Comparison of ENCODE assay signal across 17 cellular contexts in the genomic region with DNA sequence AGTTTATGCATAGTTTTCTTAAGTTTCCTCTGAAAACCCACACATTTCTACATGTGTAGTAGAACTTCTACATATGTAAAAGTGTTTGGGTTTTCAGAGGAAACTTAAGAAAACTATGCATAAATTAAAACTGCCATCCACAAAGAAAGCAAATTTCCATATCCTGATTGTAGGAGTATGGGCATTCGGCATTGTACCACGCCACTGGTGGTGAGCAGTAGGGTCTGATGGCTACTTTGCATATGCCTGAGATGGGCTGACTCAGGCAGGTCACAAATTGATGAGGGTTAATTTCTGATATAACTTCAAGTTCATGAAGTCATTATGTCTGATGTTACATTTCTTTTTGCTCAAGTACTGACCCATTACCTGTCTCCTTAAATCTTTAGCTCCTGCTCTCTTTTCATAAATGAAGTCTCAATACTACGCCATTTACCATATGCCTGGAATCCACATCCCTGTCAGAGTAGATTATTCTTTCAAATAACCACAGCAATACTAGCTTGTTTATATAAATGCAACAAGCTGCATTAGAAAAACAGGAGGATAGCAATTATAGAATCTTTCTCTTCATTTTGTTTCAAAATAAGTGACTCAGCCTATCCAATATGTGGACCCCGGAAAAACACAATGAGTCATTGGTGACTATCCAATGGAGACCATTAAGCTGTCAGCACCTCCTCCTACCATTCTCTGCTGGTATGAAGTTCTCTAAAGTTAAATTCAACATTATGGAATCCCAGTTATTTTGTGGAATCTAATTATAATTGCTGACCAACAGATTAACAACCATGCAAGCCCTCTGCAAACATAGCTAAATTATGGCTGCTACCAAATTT.
DNase-seq lines count a peak whose midpoint lies in the region; ATAC-seq, FAIRE-seq and TF ChIP-seq lines count a peak whose summit lies in the region.
"Had no signal": no experiment of that assay in that cellular context is flagged by ENCODE, and none has a peak within 500 bp of the region (broad histone marks: within the 10 kb centered on the region; RNA-seq: fewer than 3 reads in every experiment).

No MANE protein-coding gene starts in this region.

- peaks cover 3% of the 10 kb centered on the region for H3K4me1 ChIP-seq in suprapubic skin
- H3K4me1 ChIP-seq: BLaER1, heart right ventricle had no signal

- 79% methylated on average over 4 of the region's 4 CpGs for WGBS in suprapubic skin

- H3K36me3 ChIP-seq in suprapubic skin = no peaks in the 10 kb centered on the region
- H3K36me3 ChIP-seq: BLaER1, heart right ventricle had no signal

- in situ Hi-C loops in astrocyte of the spinal cord (cut with HindIII; ENCODE audit: low sequenced_read_pairs) = no loop called here

- no peak overlapping the region for H3K27ac ChIP-seq in suprapubic skin
- H3K27ac ChIP-seq: BLaER1, heart right ventricle, HL-60 had no signal

- intact Hi-C loops in left colon (cut with DNase I, micrococcal nuclease) = no loop called here

- ATAC-seq in left colon = no peak
- ATAC-seq: heart right ventricle; stimulated activated naive B cell treated with anti-CD40 and anti-IgM and Interleukin-4, amounts not matched to agents 10 μg/mL and 1 μg/mL and 100 μg/mL, for 72 hours had no signal

- FAIRE-seq in HTR-8/SVneo (lab: Jason Lieb, UNC) = no peak

- H3K4me3 ChIP-seq in astrocyte of the spinal cord (ENCODE audit: low read depth, low read length) = no peak overlapping the region
- no peak overlapping the region for H3K4me3 ChIP-seq in suprapubic skin
- H3K4me3 ChIP-seq: BLaER1, heart right ventricle had no signal

- no peak for TF ChIP-seq POLR2A in suprapubic skin (IDR thresholded peaks at IDR 0.05)

- no peak for TF ChIP-seq EP300 in suprapubic skin (IDR thresholded peaks at IDR 0.05)

- no peaks in the 10 kb centered on the region for H3K9me3 ChIP-seq in suprapubic skin
- H3K9me3 ChIP-seq: BLaER1, heart right ventricle had no signal

- H3K27me3 ChIP-seq in suprapubic skin = no peaks in the 10 kb centered on the region
- H3K27me3 ChIP-seq: BLaER1, heart right ventricle had no signal

- DNase-seq in AG08396 (ENCODE audit: low spot score) (peak; percentile 49), HTR-8/SVneo (ENCODE audit: insufficient read length, low spot score) (peak; percentile 59), astrocyte of the spinal cord (ENCODE audit: low read depth, low spot score) (peak; percentile 87), iris pigment epithelial cell (ENCODE audit: low read depth) (peak; percentile 85), SHP77 (lab: John Stamatoyannopoulos, UW) (no peak), left colon (no peak), suprapubic skin (ENCODE audit: low spot score in 2 of 2) (no peak)
- DNase-seq in activated CD4-positive, CD25-positive, alpha-beta regulatory T cell treated with anti-CD3 and anti-CD28 coated beads, Interleukin-2, amount 50 U/mL, for 72 hours = no peak
- DNase-seq: heart right ventricle; NCI-H1048; NCI-H446; OCI-M1; stimulated activated CD4-positive, alpha-beta T cell treated with anti-CD3 and anti-CD28 coated beads, Interleukin-2, amount 100 ng/mL, for 48 hours; stimulated activated naive B cell treated with anti-CD40 and anti-IgM and Interleukin-4, amounts not matched to agents 10 μg/mL and 1 μg/mL and 100 μg/mL, for 72 hours; T-helper 9 cell had no signal

- TF ChIP-seq CTCF in astrocyte of the spinal cord (IDR thresholded peaks at IDR 0.05; ENCODE audit: low read depth, low read length) (no peak), suprapubic skin (IDR thresholded peaks at IDR 0.05) (no peak)

Comparison
In these comparisons a context has a peak if more than half of its experiments do, and no peak if none do; other contexts are left out.
1. DNase-seq: peak in AG08396 (single experiment), HTR-8/SVneo (single experiment), astrocyte of the spinal cord (single experiment) and iris pigment epithelial cell (single experiment); none in SHP77 (0 of 2), left colon (0 of 2), activated CD4-positive, CD25-positive, alpha-beta regulatory T cell treated with anti-CD3 and anti-CD28 coated beads, Interleukin-2, amount 50 U/mL, for 72 hours (single experiment) and suprapubic skin (0 of 2).